ENCODE assay signal across 19 cellular contexts in genomic region chr6:137800749-137801148, GRCh38.
DNase-seq lines count a peak whose midpoint lies in the region; ATAC-seq, FAIRE-seq and TF ChIP-seq lines count a peak whose summit lies in the region.
"Had no signal": no experiment of that assay in that cellular context is flagged by ENCODE, and none has a peak within 500 bp of the region (broad histone marks: within the 10 kb centered on the region; RNA-seq: fewer than 3 reads in every experiment).

No MANE protein-coding gene starts in this region.

- H3K4ac ChIP-seq in neuronal stem cell (ENCODE audit: low read length) = no peak overlapping the region

- peak overlapping the region; percentile 69 for H3K27ac Mint-ChIP-seq in activated CD4-positive, alpha-beta memory T cell treated with anti-CD3 and anti-CD28 coated beads for 36 hours

- peak overlapping the region; percentile 48 for H3K27ac ChIP-seq in HepG2 (ENCODE audit: extremely low read length, insufficient read depth, low read length)
- no peak overlapping the region for H3K27ac ChIP-seq in right lobe of liver
- H3K27ac ChIP-seq in neuronal stem cell (replicated peaks; ENCODE audit: low read length) = no peak overlapping the region
- H3K27ac ChIP-seq: brain microvascular endothelial cell, esophagus muscularis mucosa, neutrophil had no signal

- H3K9me3 Mint-ChIP-seq in activated CD4-positive, alpha-beta memory T cell treated with anti-CD3 and anti-CD28 coated beads for 36 hours = no peaks in the 10 kb centered on the region

- TF ChIP-seq POLR2A in HepG2 (IDR thresholded peaks at IDR 0.05; ENCODE audit: insufficient read depth in 1 of 2, low read depth in 2 of 2, low read length in 2 of 2) = no peak
- TF ChIP-seq POLR2A in right lobe of liver (IDR thresholded peaks at IDR 0.05) = no peak

- H3K9me3 ChIP-seq in HepG2 (ENCODE audit: low read length) (no peaks in the 10 kb centered on the region), right lobe of liver (no peaks in the 10 kb centered on the region), neuronal stem cell (replicated peaks in 1 of 2; ENCODE audit: control insufficient read depth in 2 of 2, insufficient read depth in 1 of 2, low read depth in 1 of 2, low read length in 2 of 2) (no peaks in the 10 kb centered on the region)
- H3K9me3 ChIP-seq: esophagus muscularis mucosa, neutrophil had no signal

- H2BK120ac ChIP-seq in neuronal stem cell (ENCODE audit: low read depth, low read length) = no peak overlapping the region

- POLR2A ChIA-PET in HepG2 (lab: Yijun Ruan, JAX) = interaction anchor here (1.4 kb wide), 1 partner anchor 10 kb away, joined by 6 read pairs; no protein-coding TSS in a partner anchor
- POLR2A ChIA-PET in activated CD4-positive, alpha-beta memory T cell treated with anti-CD3 and anti-CD28 coated beads for 36 hours (lab: Charles Lee) = interaction anchor here (0.7 to 2.9 kb wide), 2 partner anchors 67 to 92 kb away, joined by 3 to 40 read pairs; partner anchors contain the start of gene TNFAIP3

- 97% methylated on average over 2 of the region's 2 CpGs for WGBS in HepG2 (ENCODE audit: low lambda C conversion rate)
- 65% methylated on average over 2 of the region's 2 CpGs for WGBS in right lobe of liver (ENCODE audit: insufficient coverage, low coverage, low lambda C conversion rate, missing lambda C conversion rate)
- WGBS in neuronal stem cell (ENCODE audit: extremely low coverage in 2 of 2, insufficient read length in 2 of 2, insufficient replicate concordance in 1 of 2), 2 donors = no CpG with 5 or more reads among the region's 2 CpGs

- no peaks in the 10 kb centered on the region for H4K20me1 ChIP-seq in HepG2 (ENCODE audit: insufficient read depth, low read length)

- no peak for ATAC-seq in HepG2
- no peak for ATAC-seq in right lobe of liver
- no peak for ATAC-seq in GM19463 (IDR thresholded peaks at IDR 0.05; ENCODE audit: unreplicated experiment)
- ATAC-seq in HG03565 (IDR thresholded peaks at IDR 0.05; ENCODE audit: unreplicated experiment) = no peak
- no peak for ATAC-seq in HG03460 (IDR thresholded peaks at IDR 0.05; ENCODE audit: unreplicated experiment)
- ATAC-seq: Panc1 had no signal

- TF ChIP-seq EP300 in HepG2 (IDR thresholded peaks at IDR 0.05; ENCODE audit: low read depth in 2 of 2, low read length in 2 of 2) = no peak
- no peak for TF ChIP-seq EP300 in HepG2 (CRISPR knock-in tag; IDR thresholded peaks at IDR 0.05; ENCODE audit: borderline replicate concordance)

- H3K9ac ChIP-seq in HepG2 (ENCODE audit: insufficient read depth, low read depth, low read length) = no peak overlapping the region
- H3K9ac ChIP-seq in neuronal stem cell (ENCODE audit: low read depth, low read length, poor library complexity) = no peak overlapping the region

- H2BK5ac ChIP-seq in neuronal stem cell (ENCODE audit: low read length) = no peak overlapping the region

- peaks cover 100% of the 10 kb centered on the region for H3K4me1 ChIP-seq in HepG2 (ENCODE audit: insufficient read depth, low read length)
- no peaks in the 10 kb centered on the region for H3K4me1 ChIP-seq in right lobe of liver
- H3K4me1 ChIP-seq in neuronal stem cell (ENCODE audit: control insufficient read depth in 2 of 2, insufficient read depth in 1 of 2, low read depth in 1 of 2, low read length in 2 of 2) = no peaks in the 10 kb centered on the region

- H3K79me2 ChIP-seq in HepG2 (ENCODE audit: insufficient read depth, low read length) = no peaks in the 10 kb centered on the region

- H3K27me3 ChIP-seq in HepG2 (ENCODE audit: control insufficient read depth in 1 of 2, insufficient read depth in 2 of 2, low read length in 2 of 2) = no peaks in the 10 kb centered on the region
- no peaks in the 10 kb centered on the region for H3K27me3 ChIP-seq in right lobe of liver
- no peaks in the 10 kb centered on the region for H3K27me3 ChIP-seq in neuronal stem cell (ENCODE audit: control insufficient read depth in 3 of 3, insufficient read depth in 3 of 3, low read depth in 1 of 3, low read length in 3 of 3)
- H3K27me3 ChIP-seq: brain microvascular endothelial cell, esophagus muscularis mucosa, neutrophil had no signal

- H3K4me2 ChIP-seq in HepG2 (ENCODE audit: low read depth, low read length) (no peak overlapping the region), neuronal stem cell (ENCODE audit: insufficient read depth, low read length, poor library complexity, severe bottlenecking) (no peak overlapping the region)

- H3K18ac ChIP-seq in neuronal stem cell (ENCODE audit: low read length) = no peak overlapping the region

- no peaks in the 10 kb centered on the region for H3K36me3 ChIP-seq in HepG2 (replicated peaks in 1 of 2; ENCODE audit: control insufficient read depth in 1 of 2, insufficient read depth in 2 of 2, low read length in 2 of 2)
- H3K36me3 ChIP-seq in right lobe of liver = no peaks in the 10 kb centered on the region
- H3K36me3 ChIP-seq in neuronal stem cell (replicated peaks in 1 of 2; ENCODE audit: control insufficient read depth in 2 of 2, insufficient read depth in 2 of 2, low read length in 2 of 2) = no peaks in the 10 kb centered on the region
- H3K36me3 ChIP-seq: brain microvascular endothelial cell, esophagus muscularis mucosa, neutrophil had no signal

- no peak overlapping the region for H4K8ac ChIP-seq in neuronal stem cell (ENCODE audit: low read depth, low read length)

- CTCF ChIA-PET in HepG2 (lab: Yijun Ruan, JAX; ENCODE audit: low intra/inter-chr PET ratio, low total read pairs) = interaction anchor here (1.5 kb wide), 1 partner anchor 66 kb away, joined by 7 read pairs; the partner anchor contains the start of gene TNFAIP3
- CTCF ChIA-PET in activated CD4-positive, alpha-beta memory T cell treated with anti-CD3 and anti-CD28 coated beads for 36 hours (lab: Charles Lee) = interaction anchor here (0.6 to 5.2 kb wide), 5 partner anchors 13 to 175 kb away, joined by 4 to 170 read pairs (median 9); partner anchors contain the start of gene TNFAIP3

- no peak overlapping the region for H2AK5ac ChIP-seq in neuronal stem cell (ENCODE audit: low read depth, low read length)

- no peaks in the 10 kb centered on the region for H3K27me3 Mint-ChIP-seq in activated CD4-positive, alpha-beta memory T cell treated with anti-CD3 and anti-CD28 coated beads for 36 hours

- TF ChIP-seq CTCF in HepG2 (CRISPR knock-in tag; IDR thresholded peaks at IDR 0.05) (no peak), right lobe of liver (IDR thresholded peaks at IDR 0.05) (no peak)

- peaks cover 3% of the 10 kb centered on the region for H3K36me3 Mint-ChIP-seq in activated CD4-positive, alpha-beta memory T cell treated with anti-CD3 and anti-CD28 coated beads for 36 hours

- no peak overlapping the region for H4K91ac ChIP-seq in neuronal stem cell (ENCODE audit: low read depth, low read length, poor library complexity)

- H2BK15ac ChIP-seq in neuronal stem cell (ENCODE audit: low read length) = no peak overlapping the region

- DNase-seq in HepG2 (ENCODE audit: low spot score) (no peak), right lobe of liver (no peak), kidney tubule cell (ENCODE audit: low spot score) (peak; percentile 78), neuronal stem cell (ENCODE audit: low spot score) (no peak)
- DNase-seq in activated CD4-positive, alpha-beta memory T cell treated with anti-CD3 and anti-CD28 coated beads for 36 hours = no peak
- DNase-seq: brain microvascular endothelial cell; DMS153; mammary epithelial cell; MV-4-11; NCI-H2081; NCI-H748 treated with DMSO at 0.1 percent for 48 hours; retina; stimulated activated CD4-positive, alpha-beta T cell treated with anti-CD3 and anti-CD28 coated beads, Interleukin-15, amount 100 ng/mL, for 24 hours had no signal

- H2BK12ac ChIP-seq in neuronal stem cell (ENCODE audit: low read length) = no peak overlapping the region

- H3K4me3 ChIP-seq in HepG2 (replicated peaks in 1 of 3; ENCODE audit: insufficient read depth in 1 of 3, low read depth in 2 of 3, low read length in 3 of 3) = no peak overlapping the region
- H3K4me3 ChIP-seq in right lobe of liver = no peak overlapping the region
- H3K4me3 ChIP-seq in neuronal stem cell (ENCODE audit: low read length in 2 of 2) = no peak overlapping the region
- H3K4me3 ChIP-seq: esophagus muscularis mucosa had no signal

- TF ChIP-seq RAD21 in HepG2 (CRISPR knock-in tag; IDR thresholded peaks at IDR 0.05) = no peak

- no TSS peak for BruUV-seq in HepG2 (replicated peaks; lab: Mats Ljungman, UMichigan)

- H3K4me1 Mint-ChIP-seq in activated CD4-positive, alpha-beta memory T cell treated with anti-CD3 and anti-CD28 coated beads for 36 hours (ENCODE audit: low read depth) = peaks cover 53% of the 10 kb centered on the region

- no peak overlapping the region for H3K23ac ChIP-seq in neuronal stem cell (ENCODE audit: low read depth, low read length, poor library complexity)

- H2AFZ ChIP-seq in HepG2 (ENCODE audit: low read length) (no peak overlapping the region), neuronal stem cell (ENCODE audit: low read length) (no peak overlapping the region)

- in situ Hi-C loops in HepG2 (cut with HindIII; ENCODE audit: extremely low pct_ligation_motif_present, low pct_unique_long_range_greater_than_20kb) = loop anchor here (5.0 to 10.0 kb wide), 2 partner anchors 64 to 68 kb away; partner anchors contain the start of gene TNFAIP3

- H3K14ac ChIP-seq in neuronal stem cell (ENCODE audit: low read length) = no peak overlapping the region

- H3K4me3 Mint-ChIP-seq in activated CD4-positive, alpha-beta memory T cell treated with anti-CD3 and anti-CD28 coated beads for 36 hours = peak overlapping the region; percentile 1

- no peak for FAIRE-seq in HepG2 (lab: Jason Lieb, UNC)

- no peaks in the 10 kb centered on the region for H3K79me1 ChIP-seq in neuronal stem cell (ENCODE audit: low read depth, low read length)

- intact Hi-C loops in HepG2 (cut with micrococcal nuclease; ENCODE audit: unreplicated experiment) = loop anchor here (1.0 to 10.0 kb wide), 2 partner anchors 11 to 144 kb away; no protein-coding TSS in a partner anchor
- intact Hi-C loops in right lobe of liver (cut with DNase I) = no loop called here
- intact Hi-C loops in activated CD4-positive, alpha-beta memory T cell treated with anti-CD3 and anti-CD28 coated beads for 36 hours (cut with micrococcal nuclease) = loop anchor here (1.0 to 2.0 kb wide), 9 partner anchors 11 to 309 kb away; partner anchors contain the start of gene TNFAIP3

TF ChIP-seq in HepG2, 621 proteins besides CTCF, POLR2A, EP300 and RAD21:
- no peak for TF ChIP-seq MAZ (IDR thresholded peaks at IDR 0.05; ENCODE audit: borderline replicate concordance, low read depth, low read length)
- TF ChIP-seq MAZ (CRISPR knock-in tag; IDR thresholded peaks at IDR 0.05; ENCODE audit: low read depth) = no peak
- TF ChIP-seq ZNF605 (CRISPR knock-in tag; IDR thresholded peaks at IDR 0.05) = 0 out of 2 replicates have a peak, but pooled peaks have one; percentile 1

Comparison
In these comparisons a context has a peak if more than half of its experiments do, and no peak if none do; other contexts are left out.
1. intact Hi-C loops: an anchor here in HepG2 (1.0 to 10.0 kb wide) and activated CD4-positive, alpha-beta memory T cell treated with anti-CD3 and anti-CD28 coated beads for 36 hours (1.0 to 2.0 kb wide); none called in right lobe of liver.